In the genomic region with DNA sequence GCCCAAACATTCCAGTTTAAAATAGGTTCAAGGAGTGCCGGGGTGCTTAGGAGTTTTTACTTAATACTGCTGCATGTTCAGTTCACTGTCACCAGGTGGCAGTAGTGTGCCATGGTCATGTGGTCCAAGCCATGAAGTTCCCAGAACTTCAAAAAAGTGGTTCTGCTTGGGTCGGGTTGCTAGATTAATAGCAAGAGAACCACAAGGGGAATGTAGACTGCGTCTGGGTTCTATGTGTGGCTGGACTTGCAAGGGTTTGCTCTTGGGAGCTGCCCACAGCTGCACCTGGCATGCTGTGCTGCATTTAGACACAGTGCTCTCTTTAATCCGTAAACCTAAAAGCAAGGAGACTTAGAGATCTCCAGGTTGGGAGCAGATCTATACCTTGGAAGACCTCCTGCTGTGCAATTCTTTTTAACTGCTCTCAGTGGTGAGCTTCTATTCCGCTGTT, we compare ENCODE assay signal across 1 cellular context.
A peak's percentile ranks its signal among the peaks of the same experiment; 100 is the strongest.
TF ChIP-seq lines count a peak whose summit lies in the region.

No MANE protein-coding gene starts in this region.

TF ChIP-seq in GM23338, 12 proteins besides CTCF, POLR2A, EP300 and RAD21 (continued from another document):
- TF ChIP-seq, protein P1, sequence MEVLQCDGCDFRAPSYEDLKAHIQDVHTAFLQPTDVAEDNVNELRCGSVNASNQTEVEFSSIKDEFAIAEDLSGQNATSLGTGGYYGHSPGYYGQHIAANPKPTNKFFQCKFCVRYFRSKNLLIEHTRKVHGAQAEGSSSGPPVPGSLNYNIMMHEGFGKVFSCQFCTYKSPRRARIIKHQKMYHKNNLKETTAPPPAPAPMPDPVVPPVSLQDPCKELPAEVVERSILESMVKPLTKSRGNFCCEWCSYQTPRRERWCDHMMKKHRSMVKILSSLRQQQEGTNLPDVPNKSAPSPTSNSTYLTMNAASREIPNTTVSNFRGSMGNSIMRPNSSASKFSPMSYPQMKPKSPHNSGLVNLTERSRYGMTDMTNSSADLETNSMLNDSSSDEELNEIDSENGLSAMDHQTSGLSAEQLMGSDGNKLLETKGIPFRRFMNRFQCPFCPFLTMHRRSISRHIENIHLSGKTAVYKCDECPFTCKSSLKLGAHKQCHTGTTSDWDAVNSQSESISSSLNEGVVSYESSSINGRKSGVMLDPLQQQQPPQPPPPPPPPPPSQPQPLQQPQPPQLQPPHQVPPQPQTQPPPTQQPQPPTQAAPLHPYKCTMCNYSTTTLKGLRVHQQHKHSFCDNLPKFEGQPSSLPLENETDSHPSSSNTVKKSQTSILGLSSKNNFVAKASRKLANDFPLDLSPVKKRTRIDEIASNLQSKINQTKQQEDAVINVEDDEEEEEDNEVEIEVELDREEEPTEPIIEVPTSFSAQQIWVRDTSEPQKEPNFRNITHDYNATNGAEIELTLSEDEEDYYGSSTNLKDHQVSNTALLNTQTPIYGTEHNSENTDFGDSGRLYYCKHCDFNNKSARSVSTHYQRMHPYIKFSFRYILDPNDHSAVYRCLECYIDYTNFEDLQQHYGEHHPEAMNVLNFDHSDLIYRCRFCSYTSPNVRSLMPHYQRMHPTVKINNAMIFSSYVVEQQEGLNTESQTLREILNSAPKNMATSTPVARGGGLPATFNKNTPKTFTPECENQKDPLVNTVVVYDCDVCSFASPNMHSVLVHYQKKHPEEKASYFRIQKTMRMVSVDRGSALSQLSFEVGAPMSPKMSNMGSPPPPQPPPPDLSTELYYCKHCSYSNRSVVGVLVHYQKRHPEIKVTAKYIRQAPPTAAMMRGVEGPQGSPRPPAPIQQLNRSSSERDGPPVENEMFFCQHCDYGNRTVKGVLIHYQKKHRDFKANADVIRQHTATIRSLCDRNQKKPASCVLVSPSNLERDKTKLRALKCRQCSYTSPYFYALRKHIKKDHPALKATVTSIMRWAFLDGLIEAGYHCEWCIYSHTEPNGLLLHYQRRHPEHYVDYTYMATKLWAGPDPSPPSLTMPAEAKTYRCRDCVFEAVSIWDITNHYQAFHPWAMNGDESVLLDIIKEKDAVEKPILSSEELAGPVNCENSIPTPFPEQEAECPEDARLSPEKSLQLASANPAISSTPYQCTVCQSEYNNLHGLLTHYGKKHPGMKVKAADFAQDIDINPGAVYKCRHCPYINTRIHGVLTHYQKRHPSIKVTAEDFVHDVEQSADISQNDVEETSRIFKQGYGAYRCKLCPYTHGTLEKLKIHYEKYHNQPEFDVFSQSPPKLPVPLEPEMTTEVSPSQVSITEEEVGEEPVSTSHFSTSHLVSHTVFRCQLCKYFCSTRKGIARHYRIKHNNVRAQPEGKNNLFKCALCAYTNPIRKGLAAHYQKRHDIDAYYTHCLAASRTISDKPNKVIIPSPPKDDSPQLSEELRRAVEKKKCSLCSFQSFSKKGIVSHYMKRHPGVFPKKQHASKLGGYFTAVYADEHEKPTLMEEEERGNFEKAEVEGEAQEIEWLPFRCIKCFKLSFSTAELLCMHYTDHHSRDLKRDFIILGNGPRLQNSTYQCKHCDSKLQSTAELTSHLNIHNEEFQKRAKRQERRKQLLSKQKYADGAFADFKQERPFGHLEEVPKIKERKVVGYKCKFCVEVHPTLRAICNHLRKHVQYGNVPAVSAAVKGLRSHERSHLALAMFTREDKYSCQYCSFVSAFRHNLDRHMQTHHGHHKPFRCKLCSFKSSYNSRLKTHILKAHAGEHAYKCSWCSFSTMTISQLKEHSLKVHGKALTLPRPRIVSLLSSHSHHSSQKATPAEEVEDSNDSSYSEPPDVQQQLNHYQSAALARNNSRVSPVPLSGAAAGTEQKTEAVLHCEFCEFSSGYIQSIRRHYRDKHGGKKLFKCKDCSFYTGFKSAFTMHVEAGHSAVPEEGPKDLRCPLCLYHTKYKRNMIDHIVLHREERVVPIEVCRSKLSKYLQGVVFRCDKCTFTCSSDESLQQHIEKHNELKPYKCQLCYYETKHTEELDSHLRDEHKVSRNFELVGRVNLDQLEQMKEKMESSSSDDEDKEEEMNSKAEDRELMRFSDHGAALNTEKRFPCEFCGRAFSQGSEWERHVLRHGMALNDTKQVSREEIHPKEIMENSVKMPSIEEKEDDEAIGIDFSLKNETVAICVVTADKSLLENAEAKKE (CRISPR knock-in tag; IDR thresholded peaks at IDR 0.05): peak; percentile 36; the same call in 1 of the 2 replicates
- TF ChIP-seq NANOG (IDR thresholded peaks at IDR 0.05; ENCODE audit: borderline replicate concordance) (no peak), CREB1 (CRISPR knock-in tag; IDR thresholded peaks at IDR 0.05; ENCODE audit: low read depth) (no peak), STAT1 (IDR thresholded peaks at IDR 0.05; ENCODE audit: unreplicated experiment) (no peak)
